ENCODE assay signal across 35 cellular contexts in the genomic region with DNA sequence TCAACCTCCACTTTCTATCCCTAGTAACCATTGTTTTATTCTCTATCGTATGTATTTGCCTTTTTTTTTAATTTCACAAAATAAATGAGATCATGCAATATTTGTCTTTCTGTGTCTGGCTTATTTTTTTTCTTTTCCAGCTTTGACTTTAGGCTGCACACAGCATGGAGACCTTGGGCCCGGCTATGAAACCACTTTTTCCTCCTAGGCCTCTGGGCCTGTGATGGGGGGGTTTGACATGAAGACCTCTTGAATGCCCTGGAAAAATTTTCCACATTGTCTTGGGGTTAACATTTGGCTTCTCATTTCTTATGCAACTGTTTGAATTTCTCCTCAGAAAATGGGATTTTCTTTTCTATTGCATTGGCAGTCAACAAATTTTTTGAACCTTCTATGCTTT.
"Had no signal": no experiment of that assay in that cellular context is flagged by ENCODE, and none has a peak within 500 bp of the region (broad histone marks: within the 10 kb centered on the region; RNA-seq: fewer than 3 reads in every experiment).

No MANE protein-coding gene starts in this region.

- H3K36me3 ChIP-seq: MG63 had no signal

- DNase-seq: Karpas-422, Kasumi-1, MG63, MM.1S, MV-4-11, NCI-H1048, NCI-H1092, NCI-H1092 treated with DMSO at 0.1 percent for 48 hours, NCI-H1105, NCI-H1105 treated with DMSO at 0.1 percent for 48 hours, NCI-H1417, NCI-H1417 treated with DMSO at 0.1 percent for 48 hours, NCI-H1436, NCI-H1436 treated with DMSO at 0.1 percent for 48 hours, NCI-H146, NCI-H1694, NCI-H1694 treated with DMSO at 0.1 percent for 48 hours, NCI-H187, NCI-H187 treated with DMSO at 0.1 percent for 48 hours, NCI-H1930, NCI-H2029, NCI-H2029 treated with DMSO at 0.1 percent for 48 hours, NCI-H2081, NCI-H2081 treated with DMSO at 0.1 percent for 48 hours, NCI-H2107, NCI-H2171, NCI-H2171 treated with DMSO at 0.1 percent for 48 hours, NCI-H2227 treated with DMSO at 0.1 percent for 48 hours, NCI-H226, NCI-H345, NCI-H446, NCI-H446 treated with DMSO at 0.1 percent for 48 hours, NCI-H510A, NCI-H510A treated with DMSO at 0.1 percent for 48 hours, NCI-H524 had no signal

- H3K9me3 ChIP-seq: MG63 had no signal

- H3K27me3 ChIP-seq: MG63 had no signal

- H3K4me3 ChIP-seq: MG63 had no signal
